In genomic region chr12:3078086-3078820, GRCh38 we compare ENCODE assay signal across 8 cellular contexts. TPM values are rescaled to one million over a fixed set of nuclear protein-coding genes. Genes with fewer than 3 reads are reported as not detected.
DNase-seq lines count a peak whose midpoint lies in the region; ATAC-seq and TF ChIP-seq lines count a peak whose summit lies in the region.

No MANE protein-coding gene starts in this region.

- CTCF ChIA-PET in OCI-LY7 (lab: Charles Lee; ENCODE audit: unreplicated experiment): interaction anchor here (0.5 to 0.6 kb wide), 2 partner anchors 37 to 201 kb away, joined by 3 read pairs; no protein-coding TSS in a partner anchor

- H3K4me3 Mint-ChIP-seq in CD4-positive, CD25-positive, alpha-beta regulatory T cell: peak overlapping the region; percentile 84 to 88 (median 86)

- H3K27me3 ChIP-seq in CD4-positive, CD25-positive, alpha-beta regulatory T cell (ENCODE audit: control insufficient read depth, insufficient read depth, low read length): peaks cover 7% of the 10 kb centered on the region
- H3K27me3 ChIP-seq in osteoblast (ENCODE audit: insufficient read depth, low read length): no peaks in the 10 kb centered on the region

- H4K20me1 ChIP-seq in OCI-LY7 (ENCODE audit: insufficient read depth, low read length): no peaks in the 10 kb centered on the region
- peaks cover 6% of the 10 kb centered on the region for H4K20me1 ChIP-seq in osteoblast (ENCODE audit: insufficient read depth, low read length)

- H3K79me2 ChIP-seq in OCI-LY7 (ENCODE audit: insufficient read depth, low read depth, low read length) (no peaks in the 10 kb centered on the region), osteoblast (ENCODE audit: insufficient read depth, low read length) (no peaks in the 10 kb centered on the region)

- H3K27me3 Mint-ChIP-seq in CD4-positive, CD25-positive, alpha-beta regulatory T cell: peaks cover 40% of the 10 kb centered on the region

- peaks cover 0 to 1% (median 0%) of the 10 kb centered on the region in 7 donors for H3K9me3 Mint-ChIP-seq in CD4-positive, CD25-positive, alpha-beta regulatory T cell

- H3K9me3 ChIP-seq in CD4-positive, CD25-positive, alpha-beta regulatory T cell (ENCODE audit: control insufficient read depth in 2 of 2, low read length in 2 of 2): no peaks in the 10 kb centered on the region
- H3K9me3 ChIP-seq in OCI-LY7 (ENCODE audit: low read length): no peaks in the 10 kb centered on the region
- H3K9me3 ChIP-seq in osteoblast (ENCODE audit: low read depth, low read length): no peaks in the 10 kb centered on the region

- H3K4me3 ChIP-seq in CD4-positive, CD25-positive, alpha-beta regulatory T cell (ENCODE audit: low read depth, low read length): peak overlapping the region; percentile 31
- H3K4me3 ChIP-seq in OCI-LY7 (ENCODE audit: low read depth, low read length, poor library complexity, severe bottlenecking) (no peak overlapping the region), epithelial cell of proximal tubule (ENCODE audit: low read depth, low read length) (peak overlapping the region; percentile 73), osteoblast (ENCODE audit: insufficient read depth, low read length) (peak overlapping the region; percentile 76)

- intact Hi-C loops in OCI-LY7 (cut with micrococcal nuclease; ENCODE audit: unreplicated experiment): no loop called here

- no peaks in the 10 kb centered on the region for H3K9me2 ChIP-seq in OCI-LY7 (ENCODE audit: insufficient read depth, low read length)

- H3K4me2 ChIP-seq in OCI-LY7 (ENCODE audit: low read length): peak overlapping the region; percentile 67; the same call in 1 of the 2 replicates
- peak overlapping the region; percentile 80 for H3K4me2 ChIP-seq in osteoblast (ENCODE audit: insufficient read depth, low read length)

- ATAC-seq in CD4-positive, CD25-positive, alpha-beta regulatory T cell (ENCODE audit: low read depth in 2 of 2): no peak
- no peak for ATAC-seq in GM21423 (IDR thresholded peaks at IDR 0.05; ENCODE audit: unreplicated experiment)

- H3K27ac ChIP-seq in CD4-positive, CD25-positive, alpha-beta regulatory T cell (ENCODE audit: insufficient read depth, low read length, poor library complexity, severe bottlenecking): no peak overlapping the region
- H3K27ac ChIP-seq in OCI-LY7 (ENCODE audit: low read depth, low read length, poor library complexity, severe bottlenecking): no peak overlapping the region
- no peak overlapping the region for H3K27ac ChIP-seq in osteoblast (ENCODE audit: low read depth, low read length)

- DNase-seq in CD4-positive, CD25-positive, alpha-beta regulatory T cell: no peak
- DNase-seq in OCI-LY7 (ENCODE audit: low spot score) (no peak), epithelial cell of proximal tubule (ENCODE audit: low read depth) (no peak), osteoblast (ENCODE audit: insufficient read length, low spot score, missing footprints) (peak; percentile 18), middle frontal gyrus (ENCODE audit: extremely low spot score, low spot score) (no peak), NOMO-1 treated with DMSO at 0.1 percent for 48 hours (lab: John Stamatoyannopoulos, UW; ENCODE audit: unreplicated experiment) (no peak), GF-D8 (lab: John Stamatoyannopoulos, UW) (no peak)

- peaks cover 0 to 20% (median 6%) of the 10 kb centered on the region in 4 donors for H3K4me1 Mint-ChIP-seq in CD4-positive, CD25-positive, alpha-beta regulatory T cell

- H3K4me1 ChIP-seq in CD4-positive, CD25-positive, alpha-beta regulatory T cell (ENCODE audit: control insufficient read depth, insufficient read depth, low read length, poor library complexity, severe bottlenecking): peaks cover 15% of the 10 kb centered on the region
- H3K4me1 ChIP-seq in OCI-LY7 (ENCODE audit: insufficient read depth, low read length, poor library complexity, severe bottlenecking) (no peaks in the 10 kb centered on the region), osteoblast (ENCODE audit: insufficient read depth, low read length) (peaks cover 9% of the 10 kb centered on the region)

- BruUV-seq in OCI-LY7 (replicated peaks; lab: Mats Ljungman, UMichigan): no TSS peak

- no peaks in the 10 kb centered on the region for H3K36me3 ChIP-seq in CD4-positive, CD25-positive, alpha-beta regulatory T cell (ENCODE audit: control insufficient read depth, insufficient read depth, low read length)
- no peaks in the 10 kb centered on the region for H3K36me3 ChIP-seq in OCI-LY7 (ENCODE audit: insufficient read depth, low read length)
- H3K36me3 ChIP-seq in osteoblast (ENCODE audit: insufficient read depth, low read length): no peaks in the 10 kb centered on the region

- POLR2A ChIA-PET in OCI-LY7 (lab: Charles Lee): no interaction called here

- no peak for TF ChIP-seq CTCF in OCI-LY7 (conservative IDR thresholded peaks at IDR 0.05; ENCODE audit: low read length)
- no peak for TF ChIP-seq CTCF in epithelial cell of proximal tubule (conservative IDR thresholded peaks at IDR 0.05; ENCODE audit: low read depth, low read length)
- TF ChIP-seq CTCF in osteoblast (IDR thresholded peaks at IDR 0.05; ENCODE audit: extremely low read depth, low read depth, low read length): no peak

- no peaks in the 10 kb centered on the region for H3K36me3 Mint-ChIP-seq in CD4-positive, CD25-positive, alpha-beta regulatory T cell

- H2AFZ ChIP-seq in OCI-LY7 (ENCODE audit: low read length) (no peak overlapping the region), osteoblast (ENCODE audit: low read length) (peak overlapping the region; percentile 76)

- H3K27ac Mint-ChIP-seq in CD4-positive, CD25-positive, alpha-beta regulatory T cell: peak overlapping the region in 1 of 3 donors; percentile 21

RNA-seq across cellular contexts. Expression of gene TSPAN9, which starts 1.1 kb away (rescaled TPM):
- total RNA-seq in CD4-positive, CD25-positive, alpha-beta regulatory T cell: 1.2 TPM
- under 1 TPM in 3 of 4 donors, not detected in 1; 0.09 to 0.38 (median 0.22) TPM for polyA plus RNA-seq in CD4-positive, CD25-positive, alpha-beta regulatory T cell
- total RNA-seq in OCI-LY7 (2014; rRNA removed; shearing (Covaris generic)): 0.50 TPM in 1 of 2 replicates, not detected in the other
- total RNA-seq in OCI-LY7 (2022): 0.74 and 1.3 TPM in 2 replicates
- 20.5 and 21.6 TPM in 2 replicates for total RNA-seq in epithelial cell of proximal tubule
- total RNA-seq in osteoblast: 12.1 and 13.0 TPM in 2 replicates
